In the genomic region with DNA sequence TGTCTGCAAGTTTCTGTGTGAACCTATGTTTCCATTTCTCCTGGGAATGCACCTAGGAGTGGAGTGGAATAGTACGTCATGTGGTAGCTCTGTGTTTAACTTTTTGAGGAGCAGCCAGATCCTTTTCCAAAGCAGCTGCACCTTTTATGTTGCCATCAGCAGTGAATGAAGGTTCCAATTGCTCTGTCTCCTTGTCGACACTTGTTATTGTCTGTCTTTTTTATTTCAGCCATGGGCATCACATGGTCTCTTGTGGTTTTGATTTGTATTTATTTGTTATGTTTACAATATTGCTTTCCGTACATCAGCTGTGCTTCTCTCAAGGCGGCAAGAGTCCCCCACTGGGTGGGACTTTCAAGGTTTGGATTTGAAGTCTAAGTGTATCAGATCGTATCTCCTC, we compare ENCODE assay signal across 2 cellular contexts.
TF ChIP-seq lines count a peak whose summit lies in the region.

No MANE protein-coding gene starts in this region.

TF ChIP-seq in A549, 52 proteins besides CTCF, POLR2A, EP300 and RAD21:
- TF ChIP-seq ZFP36 (IDR thresholded peaks at IDR 0.05; ENCODE audit: borderline replicate concordance, partially characterized antibody) = peak; percentile 81
- TF ChIP-seq KDM5A (IDR thresholded peaks at IDR 0.05) = no peak

TF ChIP-seq in H1, 55 proteins besides CTCF, POLR2A, EP300 and RAD21:
- TF ChIP-seq SUZ12 (IDR thresholded peaks at IDR 0.05; ENCODE audit: low read length) = no peak
- no peak for TF ChIP-seq ASH2L (IDR thresholded peaks at IDR 0.05; ENCODE audit: low read length)
- no peak for TF ChIP-seq CREB1 (IDR thresholded peaks at IDR 0.05)
- TF ChIP-seq, protein P1, sequence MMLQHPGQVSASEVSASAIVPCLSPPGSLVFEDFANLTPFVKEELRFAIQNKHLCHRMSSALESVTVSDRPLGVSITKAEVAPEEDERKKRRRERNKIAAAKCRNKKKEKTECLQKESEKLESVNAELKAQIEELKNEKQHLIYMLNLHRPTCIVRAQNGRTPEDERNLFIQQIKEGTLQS (IDR thresholded peaks at IDR 0.05; ENCODE audit: insufficient read depth, low read depth, low read length) = no peak
- TF ChIP-seq SIRT6 (IDR thresholded peaks at IDR 0.05; ENCODE audit: low read length) = no peak
- TF ChIP-seq RXRA (IDR thresholded peaks at IDR 0.05; ENCODE audit: insufficient read depth, low read depth, low read length) = no peak
- no peak for TF ChIP-seq PHF8 (conservative IDR thresholded peaks at IDR 0.05; ENCODE audit: low read depth, low read length)
- TF ChIP-seq HDAC2 (IDR thresholded peaks at IDR 0.05; ENCODE audit: borderline replicate concordance in 1 of 2, low read depth in 2 of 2, low read length in 2 of 2) = no peak
